ENCODE assay signal across 1 cellular context in genomic region chr12:132558861-132559623, GRCh38.
A peak's percentile ranks its signal among the peaks of the same experiment; 100 is the strongest.
TF ChIP-seq lines count a peak whose summit lies in the region.

No MANE protein-coding gene starts in this region.

TF ChIP-seq in K562, 482 proteins besides CTCF, POLR2A, EP300 and RAD21:
- 0 out of 2 replicates have a peak, but pooled peaks have one; percentile 15 for TF ChIP-seq ZBTB33 (CRISPR knock-in tag; IDR thresholded peaks at IDR 0.05)
- no peak for TF ChIP-seq TAF7 (tag; IDR thresholded peaks at IDR 0.05)
- no peak for TF ChIP-seq KAT7 (CRISPR knock-in tag; IDR thresholded peaks at IDR 0.05; ENCODE audit: borderline replicate concordance)
- no peak for TF ChIP-seq ZNF586 (CRISPR knock-in tag; conservative IDR thresholded peaks at IDR 0.05)
- TF ChIP-seq ZNF398 (CRISPR knock-in tag; IDR thresholded peaks at IDR 0.05) = no peak
- peak; percentile 41 for TF ChIP-seq POLR2G (IDR thresholded peaks at IDR 0.05; ENCODE audit: low read depth, low read length)
